Comparison of ENCODE assay signal across 17 cellular contexts in the genomic region with DNA sequence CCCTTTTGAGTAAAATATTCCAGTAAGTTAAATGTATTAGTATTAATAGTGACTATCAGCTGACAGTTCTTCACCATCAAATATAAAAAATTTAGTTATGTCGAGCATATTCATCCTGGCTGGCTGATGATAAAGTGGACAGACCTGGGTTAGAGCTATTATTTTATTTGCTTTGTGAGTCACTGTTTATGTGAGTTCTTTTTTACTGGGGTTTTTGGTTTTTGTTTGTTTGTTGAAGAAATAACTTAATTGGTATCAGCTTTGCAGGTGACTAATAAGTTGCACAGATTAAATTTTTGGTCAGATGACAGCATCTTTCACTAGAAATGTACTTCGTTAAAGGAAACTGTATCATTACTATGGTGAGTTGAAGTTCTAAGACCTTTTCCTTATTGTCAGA.
DNase-seq lines count a peak whose midpoint lies in the region; ATAC-seq and TF ChIP-seq lines count a peak whose summit lies in the region.
"Had no signal": no experiment of that assay in that cellular context is flagged by ENCODE, and none has a peak within 500 bp of the region (broad histone marks: within the 10 kb centered on the region; RNA-seq: fewer than 3 reads in every experiment).

No MANE protein-coding gene starts in this region.

- no peaks in the 10 kb centered on the region for H3K27me3 ChIP-seq in RWPE2 (ENCODE audit: insufficient read depth, poor library complexity, severe bottlenecking)
- no peaks in the 10 kb centered on the region for H3K27me3 ChIP-seq in fibroblast of lung (ENCODE audit: control insufficient read depth, insufficient read depth, low read length)
- H3K27me3 ChIP-seq: esophagus squamous epithelium, ovary had no signal

- H3K4me2 ChIP-seq in fibroblast of lung (ENCODE audit: extremely low read depth, insufficient read depth, low read length), result peak overlapping the region; percentile 58
- H3K4me2 ChIP-seq: KMS-11 had no signal

- H3K27ac ChIP-seq in HEK293 (ENCODE audit: extremely low read depth, low read depth, low read length) (no peak overlapping the region), RWPE2 (ENCODE audit: poor library complexity, severe bottlenecking) (no peak overlapping the region), fibroblast of lung (ENCODE audit: insufficient read depth, low read length) (peak overlapping the region; percentile 42)
- H3K27ac ChIP-seq: esophagus squamous epithelium, KMS-11, ovary, WERI-Rb-1 had no signal

- DNase-seq in A172 (ENCODE audit: low spot score), result peak; percentile 58
- no peak for DNase-seq in RWPE2 (ENCODE audit: low spot score)
- peak; percentile 29 to 67 for DNase-seq in fibroblast of lung (ENCODE audit: low read depth in 2 of 2)
- no peak for DNase-seq in stimulated activated effector memory CD8-positive, alpha-beta T cell treated with anti-CD3 and anti-CD28 coated beads, Interleukin-12 subunit alpha, Interleukin-12 subunit beta, amount 100 ng/mL, for 72 hours (ENCODE audit: low spot score in 2 of 2)
- DNase-seq in hippocampal formation (lab: John Stamatoyannopoulos, UW), result no peak
- DNase-seq: activated CD8-positive, alpha-beta memory T cell treated with anti-CD3 and anti-CD28 coated beads, Interleukin-2, amount 50 U/mL, for 4 hours; activated naive CD4-positive, alpha-beta T cell treated with anti-CD3 and anti-CD28 coated beads, Interleukin-2, amount 10 ng/mL, durations not matched to agents 7 days and 5 days; DMS153; esophagus squamous epithelium; NCI-H2029; ovary; WERI-Rb-1 had no signal

- H3K4me1 ChIP-seq in HEK293 (ENCODE audit: control insufficient read depth, insufficient read depth, low read length), result peaks cover 10% of the 10 kb centered on the region
- H3K4me1 ChIP-seq in RWPE2 (ENCODE audit: insufficient read depth, poor library complexity, severe bottlenecking), result no peaks in the 10 kb centered on the region
- H3K4me1 ChIP-seq in fibroblast of lung (ENCODE audit: control insufficient read depth, extremely low read depth, insufficient read depth, low read length), result peaks cover 7% of the 10 kb centered on the region
- H3K4me1 ChIP-seq: esophagus squamous epithelium had no signal

- no peaks in the 10 kb centered on the region for H4K20me1 ChIP-seq in fibroblast of lung (ENCODE audit: control insufficient read depth, extremely low read depth, insufficient read depth, low read length)

- H3K36me3 Mint-ChIP-seq in stimulated activated effector memory CD8-positive, alpha-beta T cell treated with anti-CD3 and anti-CD28 coated beads, Interleukin-12 subunit alpha, Interleukin-12 subunit beta, amount 100 ng/mL, for 72 hours, result no peaks in the 10 kb centered on the region
- H3K36me3 Mint-ChIP-seq: memory B cell had no signal

- no peak for TF ChIP-seq CTCF in HEK293 (tag by site-specific recombination; IDR thresholded peaks at IDR 0.05)
- no peak for TF ChIP-seq CTCF in RWPE2 (IDR thresholded peaks at IDR 0.05; ENCODE audit: poor library complexity, severe bottlenecking)
- TF ChIP-seq CTCF in fibroblast of lung (conservative IDR thresholded peaks at IDR 0.05 in 1 of 2, IDR thresholded peaks at IDR 0.05 in 1 of 2; ENCODE audit: low read depth in 1 of 2, low read length in 2 of 2), result no peak

- no peaks in the 10 kb centered on the region for H3K79me2 ChIP-seq in fibroblast of lung (ENCODE audit: control insufficient read depth, insufficient read depth, low read length)

- H3K4me3 ChIP-seq in HEK293 (ENCODE audit: low read depth, low read length) (no peak overlapping the region), RWPE2 (ENCODE audit: severe bottlenecking) (no peak overlapping the region), fibroblast of lung (replicated peaks in 1 of 4; ENCODE audit: control extremely low read depth in 1 of 4, insufficient read depth in 1 of 4, low read depth in 3 of 4, low read length in 4 of 4) (no peak overlapping the region)
- H3K4me3 ChIP-seq: esophagus squamous epithelium, ovary had no signal

- H3K9ac ChIP-seq in fibroblast of lung (ENCODE audit: insufficient read depth, low read length), result no peak overlapping the region
- H3K9ac ChIP-seq: KMS-11 had no signal

- no peaks in the 10 kb centered on the region for H3K9me3 Mint-ChIP-seq in stimulated activated effector memory CD8-positive, alpha-beta T cell treated with anti-CD3 and anti-CD28 coated beads, Interleukin-12 subunit alpha, Interleukin-12 subunit beta, amount 100 ng/mL, for 72 hours
- H3K9me3 Mint-ChIP-seq: activated naive CD4-positive, alpha-beta T cell treated with anti-CD3 and anti-CD28 coated beads, Interleukin-2, amount 10 ng/mL, durations not matched to agents 7 days and 5 days; memory B cell had no signal

- peaks cover 13% of the 10 kb centered on the region for H3K4me1 Mint-ChIP-seq in stimulated activated effector memory CD8-positive, alpha-beta T cell treated with anti-CD3 and anti-CD28 coated beads, Interleukin-12 subunit alpha, Interleukin-12 subunit beta, amount 100 ng/mL, for 72 hours
- H3K4me1 Mint-ChIP-seq: activated naive CD4-positive, alpha-beta T cell treated with anti-CD3 and anti-CD28 coated beads, Interleukin-2, amount 10 ng/mL, durations not matched to agents 7 days and 5 days; memory B cell had no signal

- POLR2A ChIA-PET in HEK293 (lab: Yijun Ruan, JAX), result no interaction called here

- H3K27ac Mint-ChIP-seq in stimulated activated effector memory CD8-positive, alpha-beta T cell treated with anti-CD3 and anti-CD28 coated beads, Interleukin-12 subunit alpha, Interleukin-12 subunit beta, amount 100 ng/mL, for 72 hours, result no peak overlapping the region
- H3K27ac Mint-ChIP-seq: activated naive CD4-positive, alpha-beta T cell treated with anti-CD3 and anti-CD28 coated beads, Interleukin-2, amount 10 ng/mL, durations not matched to agents 7 days and 5 days; memory B cell had no signal

- no peaks in the 10 kb centered on the region for H3K36me3 ChIP-seq in HEK293 (ENCODE audit: control insufficient read depth in 2 of 2, insufficient read depth in 1 of 2, low read length in 2 of 2)
- no peaks in the 10 kb centered on the region for H3K36me3 ChIP-seq in RWPE2 (ENCODE audit: low read depth)
- H3K36me3 ChIP-seq in fibroblast of lung (ENCODE audit: control insufficient read depth, insufficient read depth, low read length), result no peaks in the 10 kb centered on the region
- H3K36me3 ChIP-seq: ovary had no signal

- H3K4me3 Mint-ChIP-seq in stimulated activated effector memory CD8-positive, alpha-beta T cell treated with anti-CD3 and anti-CD28 coated beads, Interleukin-12 subunit alpha, Interleukin-12 subunit beta, amount 100 ng/mL, for 72 hours, result no peak overlapping the region
- H3K4me3 Mint-ChIP-seq: activated naive CD4-positive, alpha-beta T cell treated with anti-CD3 and anti-CD28 coated beads, Interleukin-2, amount 10 ng/mL, durations not matched to agents 7 days and 5 days; memory B cell had no signal

- H2AFZ ChIP-seq in fibroblast of lung (ENCODE audit: low read length), result no peak overlapping the region

- ATAC-seq in RWPE2 (ENCODE audit: low read depth), result peak; percentile 51; the same call in 2 of the 3 replicates
- no peak for ATAC-seq in stimulated activated effector memory CD8-positive, alpha-beta T cell treated with anti-CD3 and anti-CD28 coated beads, Interleukin-12 subunit alpha, Interleukin-12 subunit beta, amount 100 ng/mL, for 72 hours
- ATAC-seq in HG02642 (IDR thresholded peaks at IDR 0.05; ENCODE audit: poor library complexity, unreplicated experiment), result no peak
- no peak for ATAC-seq in GM19455 (IDR thresholded peaks at IDR 0.05; ENCODE audit: unreplicated experiment)

- CTCF ChIA-PET in HEK293 (lab: Yijun Ruan, JAX), result interaction anchor here (0.5 kb wide), 1 partner anchor 209 kb away, joined by 3 read pairs; no protein-coding TSS in a partner anchor

- H3K9me3 ChIP-seq in HEK293 (ENCODE audit: control insufficient read depth, insufficient read depth, low read depth, low read length) (no peaks in the 10 kb centered on the region), RWPE2 (ENCODE audit: severe bottlenecking) (no peaks in the 10 kb centered on the region), fibroblast of lung (ENCODE audit: control insufficient read depth, insufficient read depth, low read depth, low read length) (no peaks in the 10 kb centered on the region)
- H3K9me3 ChIP-seq: esophagus squamous epithelium, ovary had no signal

TF ChIP-seq in HEK293, 187 proteins besides CTCF, POLR2A, EP300 and RAD21 (continues in another document):
- TF ChIP-seq SP2 (tag by site-specific recombination; IDR thresholded peaks at IDR 0.05), result peak; percentile 35
- no peak for TF ChIP-seq ZSCAN16 (tag by site-specific recombination; IDR thresholded peaks at IDR 0.05)
- peak; percentile 78; the same call in 1 of the 2 replicates for TF ChIP-seq ZNF24 (tag by site-specific recombination; IDR thresholded peaks at IDR 0.05)
- TF ChIP-seq ZNF394 (tag by site-specific recombination; IDR thresholded peaks at IDR 0.05; ENCODE audit: borderline replicate concordance), result peak; percentile 60
- TF ChIP-seq, protein P1, sequence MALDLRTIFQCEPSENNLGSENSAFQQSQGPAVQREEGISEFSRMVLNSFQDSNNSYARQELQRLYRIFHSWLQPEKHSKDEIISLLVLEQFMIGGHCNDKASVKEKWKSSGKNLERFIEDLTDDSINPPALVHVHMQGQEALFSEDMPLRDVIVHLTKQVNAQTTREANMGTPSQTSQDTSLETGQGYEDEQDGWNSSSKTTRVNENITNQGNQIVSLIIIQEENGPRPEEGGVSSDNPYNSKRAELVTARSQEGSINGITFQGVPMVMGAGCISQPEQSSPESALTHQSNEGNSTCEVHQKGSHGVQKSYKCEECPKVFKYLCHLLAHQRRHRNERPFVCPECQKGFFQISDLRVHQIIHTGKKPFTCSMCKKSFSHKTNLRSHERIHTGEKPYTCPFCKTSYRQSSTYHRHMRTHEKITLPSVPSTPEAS (tag by site-specific recombination; IDR thresholded peaks at IDR 0.05), result peak; percentile 46
- peak; percentile 46; the same call in 1 of the 2 replicates for TF ChIP-seq SP3 (tag by site-specific recombination; IDR thresholded peaks at IDR 0.05)
- TF ChIP-seq ZNF621 (tag by site-specific recombination; IDR thresholded peaks at IDR 0.05), result 0 out of 2 replicates have a peak, but pooled peaks have one; percentile 72
- TF ChIP-seq ZNF629 (tag by site-specific recombination; IDR thresholded peaks at IDR 0.05), result peak; percentile 85
- TF ChIP-seq ZNF324 (tag by site-specific recombination; IDR thresholded peaks at IDR 0.05), result peak; percentile 79

Comparison
In these comparisons a context has a peak if more than half of its experiments do, and no peak if none do; other contexts are left out.
1. DNase-seq: peak in A172 (single experiment) and fibroblast of lung (2 of 2); none in RWPE2 (single experiment), stimulated activated effector memory CD8-positive, alpha-beta T cell treated with anti-CD3 and anti-CD28 coated beads, Interleukin-12 subunit alpha, Interleukin-12 subunit beta, amount 100 ng/mL, for 72 hours (0 of 2) and hippocampal formation (0 of 2).